Comparison of ENCODE assay signal across 11 cellular contexts in the genomic region with DNA sequence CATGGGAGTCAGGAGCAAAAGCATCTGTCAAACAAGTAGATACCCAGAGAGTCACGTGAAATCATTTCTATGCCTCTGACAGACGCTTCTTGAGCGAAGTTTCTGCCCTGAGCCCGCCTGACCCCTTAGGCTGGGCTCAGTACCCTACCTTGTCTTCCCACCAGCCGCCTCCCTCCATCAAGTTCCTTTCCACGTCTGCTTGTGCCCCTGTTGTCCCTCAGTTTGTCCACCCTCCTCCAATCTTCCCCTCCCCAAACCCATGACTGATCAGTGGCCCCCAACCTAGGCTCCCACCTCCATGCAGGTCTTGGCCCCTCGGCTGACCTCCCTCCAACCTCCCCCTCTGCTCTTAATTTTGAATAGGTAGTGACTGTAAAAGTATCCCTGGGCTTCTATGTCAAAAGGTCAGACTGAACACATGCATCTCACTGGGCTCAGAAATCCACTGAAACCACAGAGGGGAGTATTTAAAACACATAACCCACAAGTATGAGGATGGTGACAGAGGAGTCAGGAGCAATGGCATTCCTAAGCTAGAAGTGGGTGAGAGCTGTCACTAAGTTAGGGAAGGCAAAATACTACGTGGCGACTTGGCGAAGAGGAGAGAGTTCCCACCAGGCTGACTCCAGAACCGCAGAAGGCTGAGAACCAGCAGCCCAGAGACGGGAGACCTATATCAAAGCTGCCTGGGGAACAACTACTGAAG. TPM values are rescaled to one million over a fixed set of nuclear protein-coding genes. Genes with fewer than 3 reads are reported as not detected.
DNase-seq lines count a peak whose midpoint lies in the region; ATAC-seq and TF ChIP-seq lines count a peak whose summit lies in the region.
"Had no signal": no experiment of that assay in that cellular context is flagged by ENCODE, and none has a peak within 500 bp of the region (broad histone marks: within the 10 kb centered on the region; RNA-seq: fewer than 3 reads in every experiment).

No MANE protein-coding gene starts in this region.

- no peak overlapping the region for H3K9ac ChIP-seq in adipocyte (ENCODE audit: low read length)

- intact Hi-C loops in testis (cut with DNase I; ENCODE audit: low total_unique reads) = no loop called here

- H3K9me3 ChIP-seq in adipocyte (ENCODE audit: control insufficient read depth, low read length) = no peaks in the 10 kb centered on the region
- H3K9me3 ChIP-seq in testis = no peaks in the 10 kb centered on the region

- no peak for TF ChIP-seq POLR2A in testis (IDR thresholded peaks at IDR 0.05)

- no peak overlapping the region for H3K27ac ChIP-seq in testis

- H3K4me1 ChIP-seq in adipocyte (ENCODE audit: control insufficient read depth, insufficient read depth, low read length) (peaks cover 22% of the 10 kb centered on the region), testis (peaks cover 16% of the 10 kb centered on the region)

- no peak for TF ChIP-seq CTCF in testis (IDR thresholded peaks at IDR 0.05)

- 80 to 84% methylated on average over 12 of the region's 12 CpGs for WGBS in testis, 2 donors

- no peaks in the 10 kb centered on the region for H3K27me3 ChIP-seq in adipocyte (replicated peaks; ENCODE audit: control insufficient read depth, insufficient read depth, low read length)
- no peaks in the 10 kb centered on the region for H3K27me3 ChIP-seq in testis

- H3K36me3 ChIP-seq in adipocyte (ENCODE audit: control insufficient read depth, insufficient read depth, low read length, severe bottlenecking) = peaks cover 20% of the 10 kb centered on the region
- H3K36me3 ChIP-seq in testis (ENCODE audit: low read depth, missing control alignments) = no peaks in the 10 kb centered on the region

- DNase-seq in AG20443 (ENCODE audit: low spot score) (peak; percentile 45), HT1080 (ENCODE audit: low read depth) (peak; percentile 31), adipocyte (ENCODE audit: low read depth) (peak; percentile 17), myocyte (ENCODE audit: low read depth) (peak; percentile 91), testis (no peak), left lobe of liver (ENCODE audit: low spot score) (no peak), GM19238 (ENCODE audit: insufficient read length, low spot score) (no peak), retina (no peak)
- DNase-seq: activated effector memory CD4-positive, alpha-beta T cell treated with Interleukin-2 at 50 U/mL for 16 hours; NCI-H774; stimulated activated CD4-positive, alpha-beta T cell treated with anti-CD3 and anti-CD28 coated beads, Interleukin-1b, Interleukin-23, amount 100 ng/mL, for 48 hours had no signal

- H3K4me3 ChIP-seq in adipocyte (ENCODE audit: low read length) (no peak overlapping the region), testis (no peak overlapping the region)

- ATAC-seq in left lobe of liver = no peak

RNA-seq across cellular contexts. Expression of gene ZNF446, which starts 1.7 kb away (rescaled TPM):
- total RNA-seq in HT1080 (2014; rRNA removed; shearing (Covaris generic)) = 9.7 and 13.2 TPM in 2 replicates
- polyA plus RNA-seq in HT1080 (2015; cell fraction: cytosol; rRNA removed) = 11.1 and 14.7 TPM in 2 replicates
- 20.2 and 23.2 TPM in 2 replicates for polyA plus RNA-seq in HT1080 (2015; cell fraction: nucleus; rRNA removed)
- total RNA-seq in myocyte (12.6 and 14.1 TPM in 2 replicates), testis (10 to 100 TPM; 33.6 to 38.7 TPM), left lobe of liver (2.4 TPM)
- polyA plus RNA-seq in myocyte (2012) = 9.3 TPM
- 24.3 TPM for polyA plus RNA-seq in testis (ENCODE audit: insufficient read depth, low read depth, low replicate concordance)

RNA-seq across cellular contexts. Expression of gene ZNF324, which starts 7.6 kb away (rescaled TPM):
- total RNA-seq in HT1080 (2014; rRNA removed; shearing (Covaris generic)) = 13.5 and 17.2 TPM in 2 replicates
- polyA plus RNA-seq in HT1080 (2015; cell fraction: cytosol; rRNA removed) = 6.4 and 7.5 TPM in 2 replicates
- polyA plus RNA-seq in HT1080 (2015; cell fraction: nucleus; rRNA removed) = 10.7 and 12.2 TPM in 2 replicates
- total RNA-seq in myocyte (15.0 and 15.3 TPM in 2 replicates), testis (10 to 100 TPM; 23.2 to 24.8 TPM), left lobe of liver (2.7 TPM)
- polyA plus RNA-seq in myocyte (2012) = 7.5 TPM
- polyA plus RNA-seq in testis (ENCODE audit: insufficient read depth, low read depth, low replicate concordance) = 7.8 TPM

RNA-seq across cellular contexts. Expression of gene ZNF324B, which starts 23.0 kb away (rescaled TPM):
- total RNA-seq in HT1080 (2014; rRNA removed; shearing (Covaris generic)) = 17.6 and 19.1 TPM in 2 replicates
- polyA plus RNA-seq in HT1080 (2015; cell fraction: cytosol; rRNA removed) = 5.7 and 6.9 TPM in 2 replicates
- polyA plus RNA-seq in HT1080 (2015; cell fraction: nucleus; rRNA removed) = 7.4 and 9.9 TPM in 2 replicates
- total RNA-seq in myocyte = 6.8 and 8.3 TPM in 2 replicates
- polyA plus RNA-seq in myocyte (2012) = 3.7 TPM
- total RNA-seq in testis = 10 to 100 TPM in 1 of 2 donors, 1 to 10 TPM in 1; 8.5 to 15.8 TPM
- 4.8 TPM for polyA plus RNA-seq in testis (ENCODE audit: insufficient read depth, low read depth, low replicate concordance)
- 4.6 TPM for total RNA-seq in left lobe of liver

RNA-seq across cellular contexts. Expression of gene ZNF132, which starts 34.5 kb away (rescaled TPM):
- 3.5 and 4.3 TPM in 2 replicates for total RNA-seq in HT1080 (2014; rRNA removed; shearing (Covaris generic))
- polyA plus RNA-seq in HT1080 (2015; cell fraction: cytosol; rRNA removed) = 1.1 and 1.3 TPM in 2 replicates
- 3.0 and 3.6 TPM in 2 replicates for polyA plus RNA-seq in HT1080 (2015; cell fraction: nucleus; rRNA removed)
- total RNA-seq in myocyte (6.1 and 6.9 TPM in 2 replicates), testis (10 to 100 TPM; 11.4 to 11.6 TPM), left lobe of liver (1.9 TPM)
- polyA plus RNA-seq in myocyte (2012) = 4.3 TPM
- polyA plus RNA-seq in testis (ENCODE audit: insufficient read depth, low read depth, low replicate concordance) = 5.5 TPM

RNA-seq across cellular contexts. Expression of gene SLC27A5, which starts 37.3 kb away (rescaled TPM):
- 26.3 and 28.9 TPM in 2 replicates for total RNA-seq in HT1080 (2014; rRNA removed; shearing (Covaris generic))
- polyA plus RNA-seq in HT1080 (2015; cell fraction: cytosol; rRNA removed) = 8.6 and 10.7 TPM in 2 replicates
- polyA plus RNA-seq in HT1080 (2015; cell fraction: nucleus; rRNA removed) = 3.4 and 4.6 TPM in 2 replicates
- total RNA-seq in myocyte (2.9 and 4.5 TPM in 2 replicates), testis (10 to 100 TPM; 29.1 to 37.8 TPM), left lobe of liver (736 TPM)
- 18.9 TPM for polyA plus RNA-seq in myocyte (2012)
- polyA plus RNA-seq in testis (ENCODE audit: insufficient read depth, low read depth, low replicate concordance) = 63.6 TPM

Comparison
In these comparisons a context has a peak if more than half of its experiments do, and no peak if none do; other contexts are left out.
1. DNase-seq: peak in AG20443 (single experiment), HT1080 (single experiment), adipocyte (single experiment) and myocyte (single experiment); none in testis (single experiment), left lobe of liver (single experiment), GM19238 (single experiment) and retina (single experiment).